Comparison of ENCODE assay signal across 8 cellular contexts in genomic region chr7:150060259-150061221, GRCh38.
DNase-seq lines count a peak whose midpoint lies in the region; ATAC-seq, FAIRE-seq and TF ChIP-seq lines count a peak whose summit lies in the region.
"Not testable (repeated sequence)": the region's sequence is repeated elsewhere in the genome, so short reads cannot be mapped to it uniquely, and the experiment has no call there.

No MANE protein-coding gene starts in this region.

- TF ChIP-seq CTCF in CD4-positive, alpha-beta T cell (IDR thresholded peaks at IDR 0.05): peak; percentile 12
- TF ChIP-seq CTCF in nephron progenitor cell (IDR thresholded peaks at IDR 0.05): peak; percentile 43

- CTCF ChIA-PET in CD4-positive, alpha-beta T cell (lab: Charles Lee): not testable (repeated sequence)

- not testable (repeated sequence) for H3K27me3 ChIP-seq in CD4-positive, alpha-beta T cell (ENCODE audit: control insufficient read depth, insufficient read depth, low read length)

- peak; percentile 73 to 90 (median 79) for DNase-seq in CD4-positive, alpha-beta T cell
- not testable (repeated sequence) for DNase-seq in RCC 7860 (ENCODE audit: low spot score)
- peak; percentile 84 for DNase-seq in activated T-cell treated with anti-CD3 and anti-CD28 coated beads, Interleukin-2, amount 50 U/mL, for 4 hours
- DNase-seq in nephron progenitor cell: peak; percentile 93
- peak; percentile 77 for DNase-seq in stimulated activated CD8-positive, alpha-beta memory T cell treated with anti-CD3 and anti-CD28 coated beads, Interleukin-15, amount 100 ng/mL, for 48 hours (ENCODE audit: low read depth in 2 of 2)

- intact Hi-C loops in CD4-positive, alpha-beta T cell (cut with DNase I, micrococcal nuclease): not testable (repeated sequence)

- H3K36me3 Mint-ChIP-seq in CD4-positive, alpha-beta T cell (ENCODE audit: low read depth); activated T-cell treated with anti-CD3 and anti-CD28 coated beads, Interleukin-2, amount 50 U/mL, for 4 hours (ENCODE audit: insufficient read depth); nephron progenitor cell (ENCODE audit: low read depth): not testable (repeated sequence)

- not testable (repeated sequence) for H3K27ac ChIP-seq in CD4-positive, alpha-beta T cell (ENCODE audit: low read depth, low read length)

- H3K27ac Mint-ChIP-seq in CD4-positive, alpha-beta T cell; nephron progenitor cell: not testable (repeated sequence)

- H3K27me3 Mint-ChIP-seq in CD4-positive, alpha-beta T cell; activated T-cell treated with anti-CD3 and anti-CD28 coated beads, Interleukin-2, amount 50 U/mL, for 4 hours (ENCODE audit: low read depth); nephron progenitor cell (ENCODE audit: low read depth, poor library complexity): not testable (repeated sequence)

- H3K4me3 Mint-ChIP-seq in CD4-positive, alpha-beta T cell; activated T-cell treated with anti-CD3 and anti-CD28 coated beads, Interleukin-2, amount 50 U/mL, for 4 hours; nephron progenitor cell: not testable (repeated sequence)

- FAIRE-seq in RCC 7860 (lab: Jason Lieb, UNC): peak; percentile 92

- POLR2A ChIA-PET in CD4-positive, alpha-beta T cell (lab: Charles Lee): not testable (repeated sequence)

- not testable (repeated sequence) for H3K4me1 Mint-ChIP-seq in CD4-positive, alpha-beta T cell (ENCODE audit: low read depth); activated T-cell treated with anti-CD3 and anti-CD28 coated beads, Interleukin-2, amount 50 U/mL, for 4 hours (ENCODE audit: low read depth); nephron progenitor cell

- peak; percentile 99 for ATAC-seq in CD4-positive, alpha-beta T cell (ENCODE audit: poor library complexity)
- ATAC-seq in GM19397 (IDR thresholded peaks at IDR 0.05; ENCODE audit: unreplicated experiment) (peak; percentile 96), HG02973 (IDR thresholded peaks at IDR 0.05; ENCODE audit: unreplicated experiment) (peak; percentile 99), esophagus mucosa (peak; percentile 68)
- ATAC-seq in activated T-cell treated with anti-CD3 and anti-CD28 coated beads, Interleukin-2, amount 50 U/mL, for 4 hours: peak; percentile 98 to 100

- not testable (repeated sequence) for H3K9me3 Mint-ChIP-seq in CD4-positive, alpha-beta T cell; activated T-cell treated with anti-CD3 and anti-CD28 coated beads, Interleukin-2, amount 50 U/mL, for 4 hours; nephron progenitor cell

- not testable (repeated sequence) for H3K9me3 ChIP-seq in CD4-positive, alpha-beta T cell (ENCODE audit: control insufficient read depth, low read length)
